Comparison of ENCODE assay signal across 8 cellular contexts in genomic region chr22:49962751-49963646, GRCh38. TPM values are rescaled to one million over a fixed set of nuclear protein-coding genes. Genes with fewer than 3 reads are reported as not detected.
DNase-seq lines count a peak whose midpoint lies in the region; ATAC-seq, FAIRE-seq and TF ChIP-seq lines count a peak whose summit lies in the region.

No MANE protein-coding gene starts in this region.

- peak overlapping the region; percentile 76 for H3K4me3 ChIP-seq in K562
- peak overlapping the region; percentile 67 to 99 (median 84) for H3K4me3 ChIP-seq in subcutaneous abdominal adipose tissue (ENCODE audit: low read depth in 1 of 5, low read length in 5 of 5)

- peak overlapping the region; percentile 93 for H3K4me3 Mint-ChIP-seq in activated CD4-positive, alpha-beta T cell treated with anti-CD3 and anti-CD28 coated beads for 36 hours

- peak overlapping the region; percentile 73 for H3K4me2 ChIP-seq in K562 (ENCODE audit: insufficient read depth, low read length)

- H3K36me3 ChIP-seq in K562 (ENCODE audit: control insufficient read depth, insufficient read depth, low read length) (peaks cover 34% of the 10 kb centered on the region; the same call in 1 of the 3 replicates), subcutaneous abdominal adipose tissue (ENCODE audit: control insufficient read depth in 5 of 5, insufficient read depth in 5 of 5, low read length in 5 of 5) (peaks cover 0 to 37% (median 25%) of the 10 kb centered on the region in 5 donors)

- TF ChIP-seq RAD21 in K562 (CRISPR knock-in tag; conservative IDR thresholded peaks at IDR 0.05 in 1 of 2, IDR thresholded peaks at IDR 0.05 in 1 of 2): no peak

- H3K9ac ChIP-seq in K562 (ENCODE audit: insufficient read depth in 1 of 2, low read depth in 2 of 2, low read length in 2 of 2) (peak overlapping the region; percentile 60 to 91; a peak in 3 of 4 replicates), subcutaneous abdominal adipose tissue (ENCODE audit: low read length in 5 of 5) (peak overlapping the region; percentile 68 to 97 (median 92))

- TF ChIP-seq CTCF in K562 (IDR thresholded peaks at IDR 0.05 in 2 of 3, conservative IDR thresholded peaks at IDR 0.05 in 1 of 3; ENCODE audit: insufficient read depth in 2 of 3, low read depth in 1 of 3, low read length in 3 of 3): no peak

- no peaks in the 10 kb centered on the region for H3K27me3 ChIP-seq in K562 (ENCODE audit: control insufficient read depth in 2 of 2, insufficient read depth in 2 of 2, low read length in 2 of 2)
- H3K27me3 ChIP-seq in subcutaneous abdominal adipose tissue (ENCODE audit: control insufficient read depth in 5 of 5, insufficient read depth in 4 of 5, low read length in 5 of 5): no peaks in the 10 kb centered on the region

- H2AFZ ChIP-seq in K562 (ENCODE audit: low read depth, low read length): no peak overlapping the region

- intact Hi-C loops in activated CD4-positive, alpha-beta T cell treated with anti-CD3 and anti-CD28 coated beads for 36 hours (cut with DNase I, micrococcal nuclease): loop anchor here (1.0 to 5.0 kb wide), 7 partner anchors 14 to 659 kb away; partner anchors contain the start of genes PPP6R2 (in 1 of the 2) and SCO2 (in 1 of the 2)
- intact Hi-C loops in K562 (cut with micrococcal nuclease): no loop called here
- intact Hi-C loops in left colon (cut with DNase I, micrococcal nuclease): no loop called here

- H3K27ac ChIP-seq in K562 (ENCODE audit: extremely low read depth, low read depth, low read length): peak overlapping the region; percentile 84
- peak overlapping the region; percentile 98 for H3K27ac ChIP-seq in subcutaneous abdominal adipose tissue (ENCODE audit: low read depth, low read length)

- peak; percentile 33 for DNase-seq in activated CD4-positive, alpha-beta T cell treated with anti-CD3 and anti-CD28 coated beads for 36 hours
- no peak for DNase-seq in activated CD4-positive, alpha-beta T cell treated with anti-CD3 and anti-CD28 coated beads, Interleukin-2, amount 50 U/mL, for 1 hour
- DNase-seq in K562 (ENCODE audit: extremely low read depth in 1 of 4, low spot score in 3 of 4) (no peak), left colon (peak; percentile 51 to 52), COLO668 (lab: John Stamatoyannopoulos, UW; ENCODE audit: unreplicated experiment) (no peak), HUDEP-2 (lab: John Stamatoyannopoulos, UW; ENCODE audit: unreplicated experiment in 76 of 76) (no peak)

- no peak for FAIRE-seq in K562 (lab: Jason Lieb, UNC)

- CTCF ChIA-PET in activated CD4-positive, alpha-beta T cell treated with anti-CD3 and anti-CD28 coated beads for 36 hours (lab: Charles Lee): interaction anchor here (1.4 to 2.7 kb wide), 2 partner anchors 12 to 32 kb away, joined by 3 to 19 read pairs; no protein-coding TSS in a partner anchor
- CTCF ChIA-PET in K562 (lab: Yijun Ruan, JAX; ENCODE audit: low intra/inter-chr PET ratio): no interaction called here

- peaks cover 42% of the 10 kb centered on the region for H3K4me1 Mint-ChIP-seq in activated CD4-positive, alpha-beta T cell treated with anti-CD3 and anti-CD28 coated beads for 36 hours

- H3K27me3 Mint-ChIP-seq in activated CD4-positive, alpha-beta T cell treated with anti-CD3 and anti-CD28 coated beads for 36 hours: no peaks in the 10 kb centered on the region

- peaks cover 43% of the 10 kb centered on the region for H3K79me2 ChIP-seq in K562 (ENCODE audit: control insufficient read depth, insufficient read depth, low read length)

- H3K27ac Mint-ChIP-seq in activated CD4-positive, alpha-beta T cell treated with anti-CD3 and anti-CD28 coated beads for 36 hours: peak overlapping the region; percentile 85

- H4K20me1 ChIP-seq in K562 (replicated peaks; ENCODE audit: control insufficient read depth, insufficient read depth, low read length): peaks cover 15% of the 10 kb centered on the region

- no peak for ATAC-seq in activated CD4-positive, alpha-beta T cell treated with anti-CD3 and anti-CD28 coated beads for 36 hours
- ATAC-seq in K562 (no peak; the same call in 2 of the 3 replicates), left colon (no peak), GM21390 (IDR thresholded peaks at IDR 0.05; ENCODE audit: unreplicated experiment) (no peak)

- H3K36me3 Mint-ChIP-seq in activated CD4-positive, alpha-beta T cell treated with anti-CD3 and anti-CD28 coated beads for 36 hours (ENCODE audit: low read depth): peaks cover 33% of the 10 kb centered on the region

- no peak for TF ChIP-seq POLR2A in K562 (conservative IDR thresholded peaks at IDR 0.05)

- WGBS in K562 (ENCODE audit: insufficient coverage, low coverage, missing lambda C conversion rate): 53% methylated on average over 17 of the region's 63 CpGs

- no peak for TF ChIP-seq EP300 in K562 (IDR thresholded peaks at IDR 0.05; ENCODE audit: low read length)

- POLR2A ChIA-PET in activated CD4-positive, alpha-beta T cell treated with anti-CD3 and anti-CD28 coated beads for 36 hours (lab: Charles Lee): interaction anchor here (0.6 to 4.7 kb wide), 9 partner anchors 9 to 233 kb away, joined by 3 to 46 read pairs (median 5); partner anchors contain the start of genes ALG12 and CRELD2
- POLR2A ChIA-PET in K562 (lab: Yijun Ruan, JAX): interaction anchor here (0.7 to 1.2 kb wide), 2 partner anchors 14 to 27 kb away, joined by 3 read pairs; no protein-coding TSS in a partner anchor

- BruUV-seq in K562 (replicated peaks; lab: Mats Ljungman, UMichigan): no TSS peak

- no peaks in the 10 kb centered on the region for H3K9me3 Mint-ChIP-seq in activated CD4-positive, alpha-beta T cell treated with anti-CD3 and anti-CD28 coated beads for 36 hours (ENCODE audit: low read depth)

- peaks cover 32 to 89% of the 10 kb centered on the region in 2 experiments for H3K4me1 ChIP-seq in K562 (replicated peaks in 1 of 2; ENCODE audit: control insufficient read depth in 2 of 2, insufficient read depth in 2 of 2, low read length in 2 of 2)
- H3K4me1 ChIP-seq in subcutaneous abdominal adipose tissue (ENCODE audit: control insufficient read depth in 5 of 5, insufficient read depth in 5 of 5, low read length in 5 of 5): peaks cover 6 to 83% (median 76%) of the 10 kb centered on the region in 5 donors

- in situ Hi-C loops in K562 (cut with MboI): no loop called here

- no peaks in the 10 kb centered on the region for H3K9me3 ChIP-seq in K562 (replicated peaks; ENCODE audit: control insufficient read depth, insufficient read depth, low read depth, low read length)
- H3K9me3 ChIP-seq in subcutaneous abdominal adipose tissue (ENCODE audit: control insufficient read depth in 5 of 5, low read length in 5 of 5): no peaks in the 10 kb centered on the region

- no peaks in the 10 kb centered on the region for H3K9me1 ChIP-seq in K562 (ENCODE audit: control insufficient read depth, insufficient read depth, low read length)

RNA-seq across cellular contexts. Expression of gene PIM3, which starts 2.4 kb away (rescaled TPM):
- total RNA-seq in activated CD4-positive, alpha-beta T cell treated with anti-CD3 and anti-CD28 coated beads for 36 hours: 100 to 1,000 TPM; 127 to 165 TPM
- 8.4 and 19.1 TPM in 2 replicates for total RNA-seq in K562 (2011; cell fraction: chromatin; rRNA removed; ENCODE audit: low replicate concordance)
- total RNA-seq in K562 (2011; cell fraction: nucleolus; rRNA removed): 31.2 and 35.0 TPM in 2 replicates
- total RNA-seq in K562 (2011; cell fraction: nucleoplasm; rRNA removed): 9.8 and 13.2 TPM in 2 replicates
- total RNA-seq in K562 (2014; rRNA removed) (37.0 and 41.1 TPM in 2 replicates), K562 (2014; rRNA removed; fragmentation: Illumina TruSeq; extraction: Trizol) (4.2 and 4.3 TPM in 2 replicates), K562 (2015; rRNA removed; fragmentation: Illumina TruSeq; extraction: Trizol) (11.9 and 13.8 TPM in 2 replicates), K562 (2021) (40.5 and 41.3 TPM in 2 replicates), left colon (100 to 1,000 TPM in 1 of 2 donors, 10 to 100 TPM in 1; 45.6 to 201 TPM)
- polyA plus RNA-seq in K562 (2011; rRNA removed) (5.3 and 8.0 TPM in 2 replicates), K562 (2014; fragmentation: Illumina TruSeq; extraction: Trizol) (4.4 and 11.4 TPM in 2 replicates), K562 (2014; fragmentation: Nextera tagmentation; extraction: Ambion mirVana) (under 1 TPM; 0.24 to 0.57 TPM), K562 (2014; rRNA removed) (34.1 and 35.4 TPM in 2 replicates)
- 13.4 and 28.9 TPM in 2 replicates for polyA plus RNA-seq in K562 (2011; cell fraction: cytosol; rRNA removed)
- 36.6 and 49.9 TPM in 2 replicates for polyA plus RNA-seq in K562 (2011; cell fraction: nucleus; rRNA removed)
- 18.0 and 35.9 TPM in 2 replicates for polyA plus RNA-seq in K562 (2012)
- 0.99 and 1.4 TPM in 2 replicates for polyA minus RNA-seq in K562 (2011; rRNA and poly(A)+ RNA removed)
- polyA minus RNA-seq in K562 (2011; cell fraction: cytosol; rRNA and poly(A)+ RNA removed): 7.1 and 7.7 TPM in 2 replicates
- polyA minus RNA-seq in K562 (2011; cell fraction: nucleus; rRNA and poly(A)+ RNA removed): 10.2 and 10.6 TPM in 2 replicates

RNA-seq across cellular contexts. Expression of gene CRELD2, which starts 44.6 kb away (rescaled TPM):
- 10 to 100 TPM; 15.2 to 16.4 TPM for total RNA-seq in activated CD4-positive, alpha-beta T cell treated with anti-CD3 and anti-CD28 coated beads for 36 hours
- total RNA-seq in K562 (2011; cell fraction: chromatin; rRNA removed; ENCODE audit: low replicate concordance): 25.0 and 46.1 TPM in 2 replicates
- total RNA-seq in K562 (2011; cell fraction: nucleolus; rRNA removed): 45.8 and 49.4 TPM in 2 replicates
- 32.0 and 37.3 TPM in 2 replicates for total RNA-seq in K562 (2011; cell fraction: nucleoplasm; rRNA removed)
- total RNA-seq in K562 (2014; rRNA removed) (25.3 and 33.2 TPM in 2 replicates), K562 (2014; rRNA removed; fragmentation: Illumina TruSeq; extraction: Trizol) (4.9 and 6.3 TPM in 2 replicates), K562 (2015; rRNA removed; fragmentation: Illumina TruSeq; extraction: Trizol) (10.1 and 10.7 TPM in 2 replicates), K562 (2021) (19.5 and 19.8 TPM in 2 replicates), left colon (10 to 100 TPM; 36.7 to 53.8 TPM)
- polyA plus RNA-seq in K562 (2011; rRNA removed) (8.8 and 12.4 TPM in 2 replicates), K562 (2014; fragmentation: Illumina TruSeq; extraction: Trizol) (6.3 and 9.3 TPM in 2 replicates), K562 (2014; fragmentation: Nextera tagmentation; extraction: Ambion mirVana) (1 to 10 TPM in 1 of 2 experiments, under 1 TPM in 1; 0.96 to 1.5 TPM), K562 (2014; rRNA removed) (19.9 and 22.4 TPM in 2 replicates)
- polyA plus RNA-seq in K562 (2011; cell fraction: cytosol; rRNA removed): 12.4 and 16.3 TPM in 2 replicates
- 34.7 and 37.7 TPM in 2 replicates for polyA plus RNA-seq in K562 (2011; cell fraction: nucleus; rRNA removed)
- polyA plus RNA-seq in K562 (2012): 18.1 and 28.6 TPM in 2 replicates
- 2.1 and 2.4 TPM in 2 replicates for polyA minus RNA-seq in K562 (2011; rRNA and poly(A)+ RNA removed)
- polyA minus RNA-seq in K562 (2011; cell fraction: cytosol; rRNA and poly(A)+ RNA removed): 5.1 and 6.0 TPM in 2 replicates
- 5.1 and 5.8 TPM in 2 replicates for polyA minus RNA-seq in K562 (2011; cell fraction: nucleus; rRNA and poly(A)+ RNA removed)

RNA-seq across cellular contexts. Expression of gene ALG12, which starts 44.8 kb away (rescaled TPM):
- 10 to 100 TPM; 13.6 to 13.7 TPM for total RNA-seq in activated CD4-positive, alpha-beta T cell treated with anti-CD3 and anti-CD28 coated beads for 36 hours
- 6.2 and 18.5 TPM in 2 replicates for total RNA-seq in K562 (2011; cell fraction: chromatin; rRNA removed; ENCODE audit: low replicate concordance)
- 20.3 and 21.8 TPM in 2 replicates for total RNA-seq in K562 (2011; cell fraction: nucleolus; rRNA removed)
- 13.6 and 15.7 TPM in 2 replicates for total RNA-seq in K562 (2011; cell fraction: nucleoplasm; rRNA removed)
- total RNA-seq in K562 (2014; rRNA removed) (3.4 and 5.8 TPM in 2 replicates), K562 (2014; rRNA removed; fragmentation: Illumina TruSeq; extraction: Trizol) (0.83 and 2.0 TPM in 2 replicates), K562 (2015; rRNA removed; fragmentation: Illumina TruSeq; extraction: Trizol) (3.7 and 3.8 TPM in 2 replicates), K562 (2021) (8.5 and 11.0 TPM in 2 replicates), left colon (10 to 100 TPM; 22.8 to 27.9 TPM)
- polyA plus RNA-seq in K562 (2011; rRNA removed) (2.6 and 3.9 TPM in 2 replicates), K562 (2014; fragmentation: Illumina TruSeq; extraction: Trizol) (4.0 and 7.3 TPM in 2 replicates), K562 (2014; fragmentation: Nextera tagmentation; extraction: Ambion mirVana) (under 1 TPM; 0.20 to 0.62 TPM), K562 (2014; rRNA removed) (4.9 and 5.8 TPM in 2 replicates)
- 2.9 and 4.5 TPM in 2 replicates for polyA plus RNA-seq in K562 (2011; cell fraction: cytosol; rRNA removed)
- polyA plus RNA-seq in K562 (2011; cell fraction: nucleus; rRNA removed): 14.0 and 20.4 TPM in 2 replicates
- 8.3 and 9.5 TPM in 2 replicates for polyA plus RNA-seq in K562 (2012)
- polyA minus RNA-seq in K562 (2011; rRNA and poly(A)+ RNA removed): 2.2 and 3.7 TPM in 2 replicates
- polyA minus RNA-seq in K562 (2011; cell fraction: cytosol; rRNA and poly(A)+ RNA removed): 3.6 and 3.7 TPM in 2 replicates
- 1.4 and 2.8 TPM in 2 replicates for polyA minus RNA-seq in K562 (2011; cell fraction: nucleus; rRNA and poly(A)+ RNA removed)

RNA-seq across cellular contexts. Expression of gene IL17REL, which starts 49.6 kb away (rescaled TPM):
- under 1 TPM; 0.16 TPM for total RNA-seq in activated CD4-positive, alpha-beta T cell treated with anti-CD3 and anti-CD28 coated beads for 36 hours
- 0.30 and 1.3 TPM in 2 replicates for total RNA-seq in K562 (2011; cell fraction: chromatin; rRNA removed; ENCODE audit: low replicate concordance)
- 0.53 and 0.83 TPM in 2 replicates for total RNA-seq in K562 (2011; cell fraction: nucleolus; rRNA removed)
- 0.66 and 0.76 TPM in 2 replicates for total RNA-seq in K562 (2011; cell fraction: nucleoplasm; rRNA removed)
- total RNA-seq in K562 (2014; rRNA removed) (0.05 and 0.29 TPM in 2 replicates), K562 (2014; rRNA removed; fragmentation: Illumina TruSeq; extraction: Trizol) (not detected in 2 replicates), K562 (2015; rRNA removed; fragmentation: Illumina TruSeq; extraction: Trizol) (0.11 and 0.15 TPM in 2 replicates), K562 (2021) (0.22 and 0.42 TPM in 2 replicates), left colon (under 1 TPM; 0.17 to 0.31 TPM)
- polyA plus RNA-seq in K562 (2011; rRNA removed) (0.05 and 0.06 TPM in 2 replicates), K562 (2014; fragmentation: Illumina TruSeq; extraction: Trizol) (0.08 TPM in 1 of 2 replicates, not detected in the other), K562 (2014; fragmentation: Nextera tagmentation; extraction: Ambion mirVana) (not detected), K562 (2014; rRNA removed) (0.08 and 0.11 TPM in 2 replicates)
- polyA plus RNA-seq in K562 (2011; cell fraction: cytosol; rRNA removed): 0.03 and 0.16 TPM in 2 replicates
- polyA plus RNA-seq in K562 (2011; cell fraction: nucleus; rRNA removed): 0.25 and 0.57 TPM in 2 replicates
- polyA plus RNA-seq in K562 (2012): 0.17 and 0.18 TPM in 2 replicates
- polyA minus RNA-seq in K562 (2011; rRNA and poly(A)+ RNA removed): not detected in 2 replicates
- not detected in 2 replicates for polyA minus RNA-seq in K562 (2011; cell fraction: cytosol; rRNA and poly(A)+ RNA removed)
- polyA minus RNA-seq in K562 (2011; cell fraction: nucleus; rRNA and poly(A)+ RNA removed): 0.54 and 0.56 TPM in 2 replicates

Comparison
In these comparisons a context has a peak if more than half of its experiments do, and no peak if none do; other contexts are left out.
1. DNase-seq: peak in activated CD4-positive, alpha-beta T cell treated with anti-CD3 and anti-CD28 coated beads for 36 hours (single experiment) and left colon (2 of 2); none in activated CD4-positive, alpha-beta T cell treated with anti-CD3 and anti-CD28 coated beads, Interleukin-2, amount 50 U/mL, for 1 hour (single experiment), K562 (0 of 4), COLO668 (single experiment) and HUDEP-2 (0 of 76).
2. intact Hi-C loops: an anchor here in activated CD4-positive, alpha-beta T cell treated with anti-CD3 and anti-CD28 coated beads for 36 hours (1.0 to 5.0 kb wide); none called in K562 and left colon.